1 cellular context compared by ENCODE assay signal in genomic region chr11:67465190-67465522, GRCh38.
TF ChIP-seq lines count a peak whose summit lies in the region.

No MANE protein-coding gene starts in this region.

TF ChIP-seq in K562, 482 proteins besides CTCF, POLR2A, EP300 and RAD21:
- TF ChIP-seq ELK1 (CRISPR knock-in tag; IDR thresholded peaks at IDR 0.05): no peak
- TF ChIP-seq SRSF3 (IDR thresholded peaks at IDR 0.05; ENCODE audit: insufficient read depth, low read length): no peak
- no peak for TF ChIP-seq ZNF263 (CRISPR knock-in tag; IDR thresholded peaks at IDR 0.05; ENCODE audit: borderline replicate concordance)
- TF ChIP-seq ZKSCAN1 (IDR thresholded peaks at IDR 0.05; ENCODE audit: low read depth, low read length): peak; percentile 79; the same call in 1 of the 2 replicates
- TF ChIP-seq GTF2F1 (IDR thresholded peaks at IDR 0.05; ENCODE audit: low read depth, low read length): no peak
- TF ChIP-seq XRCC5 (IDR thresholded peaks at IDR 0.05; ENCODE audit: low read depth, low read length): no peak
- TF ChIP-seq ZNF57 (CRISPR knock-in tag; IDR thresholded peaks at IDR 0.05): no peak
- no peak for TF ChIP-seq THRAP3 (IDR thresholded peaks at IDR 0.05; ENCODE audit: borderline replicate concordance)
- peak; percentile 45; the same call in 1 of the 2 replicates for TF ChIP-seq ZBTB49 (CRISPR knock-in tag; IDR thresholded peaks at IDR 0.05; ENCODE audit: borderline replicate concordance)
TF ChIP-seq in K562: peak in this region for 2.
